8 cellular contexts compared by ENCODE assay signal in genomic region chr1:43969746-43970466, GRCh38. TPM values are rescaled to one million over a fixed set of nuclear protein-coding genes. Genes with fewer than 3 reads are reported as not detected.
DNase-seq lines count a peak whose midpoint lies in the region; ATAC-seq, FAIRE-seq and TF ChIP-seq lines count a peak whose summit lies in the region.

DPH2 (plus strand) TSS chr1:43970010; CDS start chr1:43970176, 166 bp downstream.

- no peak for FAIRE-seq in bronchial epithelial cell (lab: Jason Lieb, UNC)

- DNase-seq in ACHN (peak; percentile 95), NCI-H2227 treated with DMSO at 0.1 percent for 48 hours (lab: John Stamatoyannopoulos, UW) (peak; percentile 97), bronchial epithelial cell (ENCODE audit: low read depth) (peak; percentile 95), iPS-NIHi7 (ENCODE audit: extremely low spot score) (peak; percentile 100), smooth muscle cell of the brain vasculature (ENCODE audit: low read depth, low spot score) (peak; percentile 92)

- no peaks in the 10 kb centered on the region for H3K27me3 ChIP-seq in bronchial epithelial cell (ENCODE audit: control insufficient read depth, insufficient read depth, low read length)

- in situ Hi-C loops in ACHN (cut with HindIII; ENCODE audit: low pct_ligation_motif_present, low pct_unique_long_range_greater_than_20kb, low sequenced_read_pairs): no loop called here

- ATAC-seq in GM18870 (IDR thresholded peaks at IDR 0.05; ENCODE audit: unreplicated experiment) (peak; percentile 73), HG03135 (IDR thresholded peaks at IDR 0.05; ENCODE audit: unreplicated experiment) (peak; percentile 82)

- H3K4me3 ChIP-seq in WI38 (ENCODE audit: low read depth, low read length): peak within 1 kb of the TSS; percentile 96
- peak within 1 kb of the TSS; percentile 74 for H3K4me3 ChIP-seq in bronchial epithelial cell (ENCODE audit: low read depth, low read length)

- TF ChIP-seq CTCF in WI38 (IDR thresholded peaks at IDR 0.05; ENCODE audit: low read depth, low read length): no peak
- TF ChIP-seq CTCF in bronchial epithelial cell (IDR thresholded peaks at IDR 0.05; ENCODE audit: insufficient read depth, low read length, severe bottlenecking): no peak

- peaks cover 20% of the 10 kb centered on the region for H3K36me3 ChIP-seq in bronchial epithelial cell (ENCODE audit: control insufficient read depth, insufficient read depth, low read length)

RNA-seq across cellular contexts. Expression of gene DPH2, which starts in this region (rescaled TPM):
- 17.9 and 31.9 TPM in 2 replicates for total RNA-seq in bronchial epithelial cell

Comparison
In these comparisons a context has a peak if more than half of its experiments do, and no peak if none do; other contexts are left out.
1. Peak in every context shown above with its lines: DNase-seq, ATAC-seq and H3K4me3 ChIP-seq.